In the genomic region with DNA sequence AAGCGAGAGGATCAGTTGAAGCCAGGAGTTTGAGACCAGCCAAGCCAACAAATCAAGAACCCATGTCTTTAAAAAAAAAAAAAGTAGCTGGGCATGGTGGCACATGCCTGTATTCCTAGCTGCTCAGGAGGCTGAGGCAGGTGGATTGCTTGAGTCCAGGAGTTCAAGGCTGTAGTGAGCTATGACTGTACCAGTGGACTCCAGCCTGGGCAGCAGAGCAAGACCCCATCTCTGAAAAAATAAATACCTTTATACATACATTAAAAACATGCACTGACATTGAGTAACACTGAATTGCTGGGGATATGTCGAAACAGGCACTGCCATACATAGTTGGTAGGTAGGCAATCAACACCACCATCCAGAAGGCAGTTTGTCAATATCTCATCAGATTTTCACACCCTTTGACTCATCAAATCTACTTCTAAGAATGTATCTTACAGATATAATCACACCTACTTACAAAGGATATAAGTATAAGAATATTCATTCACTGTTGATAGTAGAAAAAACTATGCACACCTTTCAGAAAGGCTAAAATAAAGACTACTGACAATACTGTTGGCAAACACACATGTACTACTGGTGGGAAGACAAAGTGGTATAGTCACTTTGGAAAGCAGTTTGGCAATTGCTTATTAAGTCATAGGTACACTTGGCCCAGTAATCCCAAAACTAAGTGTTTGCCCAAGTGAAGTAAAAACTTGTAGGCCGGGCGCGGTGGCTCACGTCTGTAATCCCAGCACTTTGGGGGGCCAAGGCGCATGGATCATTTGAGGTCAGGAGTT, we compare ENCODE assay signal across 1 cellular context.
TF ChIP-seq lines count a peak whose summit lies in the region.

No MANE protein-coding gene starts in this region.

TF ChIP-seq in HepG2, 621 proteins besides CTCF, POLR2A, EP300 and RAD21:
- TF ChIP-seq HNF4A (CRISPR knock-in tag; IDR thresholded peaks at IDR 0.05) = peak; percentile 24; the same call in 1 of the 2 replicates
- TF ChIP-seq ZNF878 (CRISPR knock-in tag; IDR thresholded peaks at IDR 0.05) = no peak
- TF ChIP-seq ZNF260 (CRISPR knock-in tag; IDR thresholded peaks at IDR 0.05; ENCODE audit: borderline replicate concordance, low read depth) = no peak
- 0 out of 2 replicates have a peak, but pooled peaks have one; percentile 34 for TF ChIP-seq ZMYM2 (CRISPR knock-in tag; IDR thresholded peaks at IDR 0.05)
- TF ChIP-seq FOXP1 (IDR thresholded peaks at IDR 0.05) = no peak
- no peak for TF ChIP-seq FOXP1 (CRISPR knock-in tag; IDR thresholded peaks at IDR 0.05)
- TF ChIP-seq CEBPB (IDR thresholded peaks at IDR 0.05; ENCODE audit: borderline replicate concordance, low read depth, low read length) = peak; percentile 50; the same call in 1 of the 2 replicates
- TF ChIP-seq ARNT (IDR thresholded peaks at IDR 0.05) = no peak
- TF ChIP-seq, protein P1, sequence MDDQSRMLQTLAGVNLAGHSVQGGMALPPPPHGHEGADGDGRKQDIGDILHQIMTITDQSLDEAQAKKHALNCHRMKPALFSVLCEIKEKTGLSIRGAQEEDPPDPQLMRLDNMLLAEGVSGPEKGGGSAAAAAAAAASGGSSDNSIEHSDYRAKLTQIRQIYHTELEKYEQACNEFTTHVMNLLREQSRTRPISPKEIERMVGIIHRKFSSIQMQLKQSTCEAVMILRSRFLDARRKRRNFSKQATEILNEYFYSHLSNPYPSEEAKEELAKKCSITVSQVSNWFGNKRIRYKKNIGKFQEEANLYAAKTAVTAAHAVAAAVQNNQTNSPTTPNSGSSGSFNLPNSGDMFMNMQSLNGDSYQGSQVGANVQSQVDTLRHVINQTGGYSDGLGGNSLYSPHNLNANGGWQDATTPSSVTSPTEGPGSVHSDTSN (CRISPR knock-in tag; IDR thresholded peaks at IDR 0.05; ENCODE audit: borderline replicate concordance) = no peak
- TF ChIP-seq YY1 (IDR thresholded peaks at IDR 0.05; ENCODE audit: insufficient read depth, insufficient replicate concordance, low read depth, low read length) = no peak
- TF ChIP-seq, protein P2, sequence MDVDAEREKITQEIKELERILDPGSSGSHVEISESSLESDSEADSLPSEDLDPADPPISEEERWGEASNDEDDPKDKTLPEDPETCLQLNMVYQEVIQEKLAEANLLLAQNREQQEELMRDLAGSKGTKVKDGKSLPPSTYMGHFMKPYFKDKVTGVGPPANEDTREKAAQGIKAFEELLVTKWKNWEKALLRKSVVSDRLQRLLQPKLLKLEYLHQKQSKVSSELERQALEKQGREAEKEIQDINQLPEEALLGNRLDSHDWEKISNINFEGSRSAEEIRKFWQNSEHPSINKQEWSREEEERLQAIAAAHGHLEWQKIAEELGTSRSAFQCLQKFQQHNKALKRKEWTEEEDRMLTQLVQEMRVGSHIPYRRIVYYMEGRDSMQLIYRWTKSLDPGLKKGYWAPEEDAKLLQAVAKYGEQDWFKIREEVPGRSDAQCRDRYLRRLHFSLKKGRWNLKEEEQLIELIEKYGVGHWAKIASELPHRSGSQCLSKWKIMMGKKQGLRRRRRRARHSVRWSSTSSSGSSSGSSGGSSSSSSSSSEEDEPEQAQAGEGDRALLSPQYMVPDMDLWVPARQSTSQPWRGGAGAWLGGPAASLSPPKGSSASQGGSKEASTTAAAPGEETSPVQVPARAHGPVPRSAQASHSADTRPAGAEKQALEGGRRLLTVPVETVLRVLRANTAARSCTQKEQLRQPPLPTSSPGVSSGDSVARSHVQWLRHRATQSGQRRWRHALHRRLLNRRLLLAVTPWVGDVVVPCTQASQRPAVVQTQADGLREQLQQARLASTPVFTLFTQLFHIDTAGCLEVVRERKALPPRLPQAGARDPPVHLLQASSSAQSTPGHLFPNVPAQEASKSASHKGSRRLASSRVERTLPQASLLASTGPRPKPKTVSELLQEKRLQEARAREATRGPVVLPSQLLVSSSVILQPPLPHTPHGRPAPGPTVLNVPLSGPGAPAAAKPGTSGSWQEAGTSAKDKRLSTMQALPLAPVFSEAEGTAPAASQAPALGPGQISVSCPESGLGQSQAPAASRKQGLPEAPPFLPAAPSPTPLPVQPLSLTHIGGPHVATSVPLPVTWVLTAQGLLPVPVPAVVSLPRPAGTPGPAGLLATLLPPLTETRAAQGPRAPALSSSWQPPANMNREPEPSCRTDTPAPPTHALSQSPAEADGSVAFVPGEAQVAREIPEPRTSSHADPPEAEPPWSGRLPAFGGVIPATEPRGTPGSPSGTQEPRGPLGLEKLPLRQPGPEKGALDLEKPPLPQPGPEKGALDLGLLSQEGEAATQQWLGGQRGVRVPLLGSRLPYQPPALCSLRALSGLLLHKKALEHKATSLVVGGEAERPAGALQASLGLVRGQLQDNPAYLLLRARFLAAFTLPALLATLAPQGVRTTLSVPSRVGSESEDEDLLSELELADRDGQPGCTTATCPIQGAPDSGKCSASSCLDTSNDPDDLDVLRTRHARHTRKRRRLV (CRISPR knock-in tag; IDR thresholded peaks at IDR 0.05) = no peak
- no peak for TF ChIP-seq ZBTB42 (CRISPR knock-in tag; IDR thresholded peaks at IDR 0.05)
- peak; percentile 94 for TF ChIP-seq ZNF121 (CRISPR knock-in tag; IDR thresholded peaks at IDR 0.05)
- TF ChIP-seq, protein P3, sequence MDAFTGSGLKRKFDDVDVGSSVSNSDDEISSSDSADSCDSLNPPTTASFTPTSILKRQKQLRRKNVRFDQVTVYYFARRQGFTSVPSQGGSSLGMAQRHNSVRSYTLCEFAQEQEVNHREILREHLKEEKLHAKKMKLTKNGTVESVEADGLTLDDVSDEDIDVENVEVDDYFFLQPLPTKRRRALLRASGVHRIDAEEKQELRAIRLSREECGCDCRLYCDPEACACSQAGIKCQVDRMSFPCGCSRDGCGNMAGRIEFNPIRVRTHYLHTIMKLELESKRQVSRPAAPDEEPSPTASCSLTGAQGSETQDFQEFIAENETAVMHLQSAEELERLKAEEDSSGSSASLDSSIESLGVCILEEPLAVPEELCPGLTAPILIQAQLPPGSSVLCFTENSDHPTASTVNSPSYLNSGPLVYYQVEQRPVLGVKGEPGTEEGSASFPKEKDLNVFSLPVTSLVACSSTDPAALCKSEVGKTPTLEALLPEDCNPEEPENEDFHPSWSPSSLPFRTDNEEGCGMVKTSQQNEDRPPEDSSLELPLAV (CRISPR knock-in tag; conservative IDR thresholded peaks at IDR 0.05; ENCODE audit: low read depth) = no peak
- no peak for TF ChIP-seq CHD4 (IDR thresholded peaks at IDR 0.05; ENCODE audit: borderline replicate concordance, low read length)
- no peak for TF ChIP-seq GATAD2A (CRISPR knock-in tag; IDR thresholded peaks at IDR 0.05)
- TF ChIP-seq RCOR2 (CRISPR knock-in tag; IDR thresholded peaks at IDR 0.05) = 0 out of 2 replicates have a peak, but pooled peaks have one; percentile 33
- no peak for TF ChIP-seq JUN (CRISPR knock-in tag; IDR thresholded peaks at IDR 0.05)
- TF ChIP-seq KMT2A (CRISPR knock-in tag; IDR thresholded peaks at IDR 0.05) = no peak
- no peak for TF ChIP-seq ZNF292 (CRISPR knock-in tag; IDR thresholded peaks at IDR 0.05; ENCODE audit: borderline replicate concordance, low read depth)
- TF ChIP-seq ZNF382 (CRISPR knock-in tag; IDR thresholded peaks at IDR 0.05; ENCODE audit: borderline replicate concordance) = no peak
- no peak for TF ChIP-seq RFXANK (CRISPR knock-in tag; IDR thresholded peaks at IDR 0.05)
- no peak for TF ChIP-seq ZNF816 (CRISPR knock-in tag; IDR thresholded peaks at IDR 0.05; ENCODE audit: borderline replicate concordance)
- TF ChIP-seq SALL1 (CRISPR knock-in tag; IDR thresholded peaks at IDR 0.05) = no peak; the same call in 1 of the 2 replicates
